Comparison of ENCODE assay signal across 8 cellular contexts in the genomic region with DNA sequence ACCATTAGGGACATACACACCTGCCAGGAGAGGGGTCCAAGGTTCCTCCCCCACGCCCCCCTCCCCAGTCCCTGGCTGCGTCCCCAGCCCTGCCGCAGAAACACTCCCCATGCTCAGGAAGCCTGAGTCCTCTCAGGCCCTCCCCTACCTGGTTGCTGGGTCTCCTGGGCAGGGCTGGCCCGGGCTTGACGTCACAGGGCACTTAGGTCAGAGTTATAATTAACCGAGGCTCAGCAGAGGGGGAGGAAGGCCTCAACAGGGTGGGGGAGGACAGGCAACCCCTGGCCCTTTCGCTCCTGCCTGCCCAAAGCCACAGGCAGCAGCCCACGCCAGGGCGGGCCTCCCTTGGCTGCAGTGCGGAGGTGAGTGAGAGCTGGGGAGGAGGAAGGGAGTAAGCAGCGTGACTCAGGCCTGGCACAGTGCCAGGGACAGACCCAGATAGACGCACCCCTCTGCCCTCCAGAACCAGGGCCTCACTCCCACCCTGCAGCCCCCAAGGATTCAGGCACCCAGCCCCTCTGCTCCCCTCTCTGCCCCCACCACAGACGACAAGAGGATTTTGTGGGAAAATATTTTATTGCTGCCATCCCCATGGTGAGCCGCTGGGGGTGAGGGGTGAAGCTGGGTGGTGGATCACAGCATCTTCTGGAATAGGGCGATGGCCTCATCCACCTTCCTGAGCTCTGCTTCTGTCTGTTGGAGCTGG. TPM values are rescaled to one million over a fixed set of nuclear protein-coding genes. Genes with fewer than 3 reads are reported as not detected.
DNase-seq lines count a peak whose midpoint lies in the region; ATAC-seq, FAIRE-seq and TF ChIP-seq lines count a peak whose summit lies in the region.

VWA7 (minus strand) TSS at position 368 of the 706 bp plus-strand sequence. CDS start 549 bp downstream, outside the sequence.

- H3K4me1 ChIP-seq in pancreas, result peaks cover 5 to 8% (median 6%) of the 10 kb centered on the region in 3 donors
- H3K4me1 ChIP-seq in upper lobe of right lung, result peaks cover 11% of the 10 kb centered on the region

- H3K27me3 ChIP-seq in pancreas, result no peaks in the 10 kb centered on the region
- no peaks in the 10 kb centered on the region for H3K27me3 ChIP-seq in upper lobe of right lung

- H3K27ac ChIP-seq in pancreas (peak within 1 kb of the TSS; percentile 59 to 78 (median 68)), upper lobe of right lung (peak within 1 kb of the TSS; percentile 52)

- TF ChIP-seq CTCF in fibroblast of pulmonary artery (IDR thresholded peaks at IDR 0.05; ENCODE audit: low read length, missing control alignments) (no peak), pancreas (IDR thresholded peaks at IDR 0.05) (no peak), upper lobe of right lung (IDR thresholded peaks at IDR 0.05) (no peak)

- DNase-seq in AG08396 (ENCODE audit: low spot score) (peak; percentile 86), GM19240 (ENCODE audit: insufficient read length, low spot score) (peak; percentile 72), HT1080 (ENCODE audit: low read depth) (peak; percentile 87), RCC 7860 (ENCODE audit: low spot score) (peak; percentile 91), activated T-helper 1 cell treated with Interleukin-2 at 50 U/mL for 16 hours (ENCODE audit: low read depth) (peak; percentile 46), fibroblast of pulmonary artery (ENCODE audit: low read depth) (peak; percentile 84), pancreas (peak; percentile 78 to 93 (median 86)), upper lobe of right lung (peak; percentile 92)

- ATAC-seq in pancreas (peak; percentile 77 to 88 (median 84)), upper lobe of right lung (peak; percentile 89)

- H3K36me3 ChIP-seq in pancreas (peaks cover 0 to 24% (median 15%) of the 10 kb centered on the region in 3 donors), upper lobe of right lung (peaks cover 37% of the 10 kb centered on the region)

- H3K9me3 ChIP-seq in pancreas, result no peaks in the 10 kb centered on the region
- H3K9me3 ChIP-seq in upper lobe of right lung, result no peaks in the 10 kb centered on the region

- peak; percentile 73 for FAIRE-seq in RCC 7860 (lab: Jason Lieb, UNC)
- no peak for FAIRE-seq in pancreas (lab: Jason Lieb, UNC)

- WGBS in pancreas, 2 donors, result 11 to 16% methylated on average over 11 to 15 of the region's 15 CpGs

- no peak within 1 kb of the TSS for H3K4me3 ChIP-seq in fibroblast of pulmonary artery (replicated peaks; ENCODE audit: low read depth, low read length)
- H3K4me3 ChIP-seq in pancreas, result peak within 1 kb of the TSS in 2 of 4 donors; percentile 18 to 31
- H3K4me3 ChIP-seq in upper lobe of right lung, result peak within 1 kb of the TSS; percentile 3

- intact Hi-C loops in pancreas (cut with DNase I) (loop anchor here in 1 of 3 donors (10.0 kb wide), 1 partner anchor 58 kb away; no protein-coding TSS in a partner anchor), upper lobe of right lung (cut with DNase I) (no loop called here)

RNA-seq across cellular contexts. Expression of gene VWA7, which starts in this region (rescaled TPM):
- total RNA-seq in HT1080 (2014; rRNA removed; shearing (Covaris generic)), result 0.77 and 0.79 TPM in 2 replicates
- polyA plus RNA-seq in HT1080 (2015; cell fraction: cytosol; rRNA removed), result 1.1 and 1.6 TPM in 2 replicates
- 3.0 and 3.4 TPM in 2 replicates for polyA plus RNA-seq in HT1080 (2015; cell fraction: nucleus; rRNA removed)
- 1 to 10 TPM; 2.9 to 5.0 (median 4.3) TPM for total RNA-seq in pancreas
- 10 to 100 TPM in 1 of 2 donors, 1 to 10 TPM in 1; 5.6 to 11.9 TPM for polyA plus RNA-seq in pancreas
- total RNA-seq in upper lobe of right lung, result 3.4 TPM
